ENCODE assay signal across 8 cellular contexts in genomic region chr3:147191795-147192385, GRCh38.
DNase-seq lines count a peak whose midpoint lies in the region; ATAC-seq lines count a peak whose summit lies in the region.

No MANE protein-coding gene starts in this region.

- intact Hi-C loops in Right ventricle myocardium superior (cut with DNase I): loop anchor here (5.0 kb wide), 1 partner anchor 380 kb away; no protein-coding TSS in a partner anchor

- peak; percentile 88 for DNase-seq in DMS 273 (lab: John Stamatoyannopoulos, UW; ENCODE audit: unreplicated experiment)
- DNase-seq in LHCN-M2 (ENCODE audit: low read depth): peak; percentile 74
- peak; percentile 19 for DNase-seq in SKM-1 treated with dmso at 0.1 percent for 144 hours (lab: John Stamatoyannopoulos, UW; ENCODE audit: unreplicated experiment)
- DNase-seq in glomerular visceral epithelial cell (ENCODE audit: extremely low spot score): peak; percentile 68
- DNase-seq in smooth muscle cell of the brain vasculature (ENCODE audit: low read depth, low spot score): peak; percentile 69
- no peak for DNase-seq in Right ventricle myocardium superior

- peak; percentile 66 for ATAC-seq in GM19467 (IDR thresholded peaks at IDR 0.05; ENCODE audit: unreplicated experiment)
- ATAC-seq in HG03139 (IDR thresholded peaks at IDR 0.05; ENCODE audit: unreplicated experiment): no peak
- no peak for ATAC-seq in Right ventricle myocardium superior (ENCODE audit: poor library complexity)
